ENCODE assay signal across 15 cellular contexts in the genomic region with DNA sequence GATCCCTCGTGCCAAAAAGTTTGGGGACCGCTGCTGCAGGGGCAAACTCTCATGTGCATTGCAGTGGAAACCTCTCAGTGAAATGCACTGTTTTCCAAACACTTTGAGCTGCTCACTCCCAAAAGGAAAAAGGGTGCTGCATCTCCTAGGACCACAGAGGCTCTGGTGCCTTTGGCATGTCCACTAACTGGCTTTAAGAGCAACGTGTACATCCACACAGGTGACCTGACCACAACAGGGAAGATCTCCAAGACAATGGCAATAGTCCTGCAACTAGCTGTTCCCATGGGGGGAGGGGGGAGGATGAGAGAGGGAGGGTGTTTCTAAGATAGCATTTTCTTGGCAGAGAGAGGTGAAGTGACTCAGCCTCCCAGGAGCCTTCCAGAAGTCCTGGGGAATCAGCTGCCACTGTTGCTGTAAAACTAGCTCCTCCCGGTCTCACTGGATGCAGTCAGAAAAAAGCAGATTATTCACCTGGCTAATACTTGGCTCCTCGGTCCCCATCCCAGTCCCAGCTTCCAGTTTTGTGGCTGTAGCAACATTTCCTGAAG.
DNase-seq lines count a peak whose midpoint lies in the region; ATAC-seq and TF ChIP-seq lines count a peak whose summit lies in the region.
"Had no signal": no experiment of that assay in that cellular context is flagged by ENCODE, and none has a peak within 500 bp of the region (broad histone marks: within the 10 kb centered on the region; RNA-seq: fewer than 3 reads in every experiment).

No MANE protein-coding gene starts in this region.

- intact Hi-C loops in sigmoid colon (cut with DNase I) = no loop called here

- H3K27me3 Mint-ChIP-seq in activated naive CD8-positive, alpha-beta T cell treated with anti-CD3 and anti-CD28 coated beads, Interleukin-2, amount 50 U/mL, for 24 hours = peaks cover 5% of the 10 kb centered on the region

- H3K9me3 Mint-ChIP-seq in activated naive CD8-positive, alpha-beta T cell treated with anti-CD3 and anti-CD28 coated beads, Interleukin-2, amount 50 U/mL, for 24 hours = peaks cover 13% of the 10 kb centered on the region

- no peak overlapping the region for H3K27ac ChIP-seq in RWPE2 (ENCODE audit: poor library complexity, severe bottlenecking)
- H3K27ac ChIP-seq in sigmoid colon = peak overlapping the region in 1 of 4 donors; percentile 49
- H3K27ac ChIP-seq: spleen had no signal

- DNase-seq in GM04504 (ENCODE audit: low read depth) = peak; percentile 72
- peak; percentile 74 for DNase-seq in RWPE2 (ENCODE audit: low spot score)
- peak; percentile 78 for DNase-seq in fibroblast of pulmonary artery (ENCODE audit: low read depth)
- DNase-seq in sigmoid colon = peak; percentile 72
- DNase-seq in activated naive CD8-positive, alpha-beta T cell treated with anti-CD3 and anti-CD28 coated beads, Interleukin-2, amount 50 U/mL, for 24 hours = no peak
- DNase-seq: activated naive CD4-positive, alpha-beta T cell; DND-41; NCI-H1048; OCI-M1; spleen; stimulated activated naive B cell treated with anti-CD40 and anti-IgM and Interleukin-4, amounts not matched to agents 10 μg/mL and 1 μg/mL and 100 μg/mL, for 72 hours had no signal

- H3K27ac Mint-ChIP-seq in activated naive CD8-positive, alpha-beta T cell treated with anti-CD3 and anti-CD28 coated beads, Interleukin-2, amount 50 U/mL, for 24 hours = no peak overlapping the region
- H3K27ac Mint-ChIP-seq: memory B cell; stimulated activated naive B cell treated with anti-CD40 and anti-IgM and Interleukin-4, amounts not matched to agents 10 μg/mL and 1 μg/mL and 100 μg/mL, for 72 hours had no signal

- 44 to 59% methylated on average over 5 of the region's 5 CpGs for WGBS in sigmoid colon, 2 donors

- H3K4me3 ChIP-seq in RWPE2 (ENCODE audit: severe bottlenecking) (no peak overlapping the region), fibroblast of pulmonary artery (replicated peaks; ENCODE audit: low read depth, low read length) (no peak overlapping the region), sigmoid colon (no peak overlapping the region)
- H3K4me3 ChIP-seq: spleen had no signal

- H3K4me3 Mint-ChIP-seq in activated naive CD8-positive, alpha-beta T cell treated with anti-CD3 and anti-CD28 coated beads, Interleukin-2, amount 50 U/mL, for 24 hours = no peak overlapping the region
- H3K4me3 Mint-ChIP-seq: memory B cell; stimulated activated naive B cell treated with anti-CD40 and anti-IgM and Interleukin-4, amounts not matched to agents 10 μg/mL and 1 μg/mL and 100 μg/mL, for 72 hours had no signal

- ATAC-seq in RWPE2 (ENCODE audit: low read depth) (peak; percentile 97), GM21786 (IDR thresholded peaks at IDR 0.05; ENCODE audit: unreplicated experiment) (no peak), HG02798 (IDR thresholded peaks at IDR 0.05; ENCODE audit: poor library complexity, unreplicated experiment) (no peak), HG02763 (IDR thresholded peaks at IDR 0.05; ENCODE audit: unreplicated experiment) (no peak)
- no peak for ATAC-seq in activated naive CD8-positive, alpha-beta T cell treated with anti-CD3 and anti-CD28 coated beads, Interleukin-2, amount 50 U/mL, for 24 hours
- ATAC-seq: stimulated activated naive B cell treated with anti-CD40 and anti-IgM and Interleukin-4, amounts not matched to agents 10 μg/mL and 1 μg/mL and 100 μg/mL, for 72 hours had no signal

- H3K36me3 Mint-ChIP-seq in activated naive CD8-positive, alpha-beta T cell treated with anti-CD3 and anti-CD28 coated beads, Interleukin-2, amount 50 U/mL, for 24 hours (ENCODE audit: low read depth) = no peaks in the 10 kb centered on the region

- no peak for TF ChIP-seq CTCF in RWPE2 (IDR thresholded peaks at IDR 0.05; ENCODE audit: poor library complexity, severe bottlenecking)
- no peak for TF ChIP-seq CTCF in fibroblast of pulmonary artery (IDR thresholded peaks at IDR 0.05; ENCODE audit: low read length, missing control alignments)
- TF ChIP-seq CTCF in sigmoid colon (IDR thresholded peaks at IDR 0.05) = no peak

- H3K36me3 ChIP-seq in RWPE2 (ENCODE audit: low read depth) (no peaks in the 10 kb centered on the region), sigmoid colon (no peaks in the 10 kb centered on the region)
- H3K36me3 ChIP-seq: spleen had no signal

- TF ChIP-seq POLR2A in sigmoid colon (IDR thresholded peaks at IDR 0.05) = no peak

- H3K9me3 ChIP-seq in RWPE2 (ENCODE audit: severe bottlenecking) (peaks cover 11% of the 10 kb centered on the region), sigmoid colon (no peaks in the 10 kb centered on the region)

- no peaks in the 10 kb centered on the region for H3K27me3 ChIP-seq in RWPE2 (ENCODE audit: insufficient read depth, poor library complexity, severe bottlenecking)
- no peaks in the 10 kb centered on the region for H3K27me3 ChIP-seq in sigmoid colon
- H3K27me3 ChIP-seq: spleen had no signal

- H3K4me1 ChIP-seq in RWPE2 (ENCODE audit: insufficient read depth, poor library complexity, severe bottlenecking) = peaks cover 3% of the 10 kb centered on the region
- peaks cover 0 to 20% (median 14%) of the 10 kb centered on the region in 4 donors for H3K4me1 ChIP-seq in sigmoid colon
- H3K4me1 ChIP-seq: spleen had no signal

- no peak for TF ChIP-seq EP300 in sigmoid colon (IDR thresholded peaks at IDR 0.05)

- no peaks in the 10 kb centered on the region for H3K4me1 Mint-ChIP-seq in activated naive CD8-positive, alpha-beta T cell treated with anti-CD3 and anti-CD28 coated beads, Interleukin-2, amount 50 U/mL, for 24 hours
- H3K4me1 Mint-ChIP-seq: memory B cell; stimulated activated naive B cell treated with anti-CD40 and anti-IgM and Interleukin-4, amounts not matched to agents 10 μg/mL and 1 μg/mL and 100 μg/mL, for 72 hours had no signal
